8 cellular contexts compared by ENCODE assay signal in the genomic region with DNA sequence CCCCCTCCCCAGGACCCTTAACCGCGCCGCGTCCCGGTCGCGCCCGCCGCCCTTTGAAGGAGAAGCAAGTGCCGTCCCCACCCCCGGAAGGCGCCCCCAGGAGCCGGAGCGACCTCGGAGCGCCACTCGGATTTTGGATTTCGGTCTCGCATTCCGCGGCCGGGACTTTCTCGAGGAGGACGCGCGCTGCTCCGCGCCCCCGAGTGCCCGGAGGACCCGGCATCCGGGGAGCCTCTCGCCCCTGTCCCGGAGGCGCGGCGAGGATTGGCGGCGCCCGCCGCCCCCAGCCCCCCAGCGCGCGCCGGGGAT. TPM values are rescaled to one million over a fixed set of nuclear protein-coding genes. Genes with fewer than 3 reads are reported as not detected.
DNase-seq lines count a peak whose midpoint lies in the region; ATAC-seq and TF ChIP-seq lines count a peak whose summit lies in the region.

No MANE protein-coding gene starts in this region.

- H3K79me1 ChIP-seq in H9 (ENCODE audit: insufficient read depth, low read depth, low read length, poor library complexity, severe bottlenecking): no peaks in the 10 kb centered on the region

- 0 out of 2 replicates have a peak overlapping the region, but pooled peaks have one; percentile 50 for H3K14ac ChIP-seq in H9 (ENCODE audit: insufficient read depth, low read length)

- no peak overlapping the region for H4K5ac ChIP-seq in H9 (ENCODE audit: insufficient read length, low read depth, low read length)

- peaks cover 11% of the 10 kb centered on the region; the same call in 1 of the 2 replicates for H3K79me2 ChIP-seq in H9 (ENCODE audit: insufficient read depth, low read length)

- no peak overlapping the region for H2BK5ac ChIP-seq in H9 (ENCODE audit: insufficient read length, low read length)

- H3K9me3 ChIP-seq in H9 (ENCODE audit: control insufficient read depth, low read depth, low read length) (no peaks in the 10 kb centered on the region), right cardiac atrium (ENCODE audit: control insufficient read depth, low read length) (no peaks in the 10 kb centered on the region)

- ATAC-seq in activated B cell treated with CpG ODN at 0.5 μM for 24 hours (ENCODE audit: low read depth) (no peak), right cardiac atrium (no peak)

- DNase-seq in H9: no peak
- no peak for DNase-seq in activated B cell treated with CpG ODN at 0.5 μM for 24 hours
- no peak for DNase-seq in right cardiac atrium
- DNase-seq in KG1 (lab: John Stamatoyannopoulos, UW): no peak
- no peak for DNase-seq in ureter (ENCODE audit: low spot score)
- no peak for DNase-seq in iPS-NIHi7 (ENCODE audit: extremely low spot score)
- no peak for DNase-seq in globus pallidus (ENCODE audit: low spot score)

- no peak overlapping the region for H2AK5ac ChIP-seq in H9 (ENCODE audit: insufficient read length, low read length)

- H3K27ac Mint-ChIP-seq in H9 (no peak overlapping the region; a peak in 1 of 7 replicates), activated B cell treated with CpG ODN at 0.5 μM for 24 hours (peak overlapping the region; percentile 81)

- no peak overlapping the region for H3K56ac ChIP-seq in H9 (ENCODE audit: insufficient read length, low read depth, low read length)

- H3K36me3 Mint-ChIP-seq in H9 (ENCODE audit: insufficient read depth in 1 of 3, low read depth in 3 of 3) (peaks cover 14 to 31% (median 22%) of the 10 kb centered on the region in 3 experiments; a peak in 6 of 7 replicates), activated B cell treated with CpG ODN at 0.5 μM for 24 hours (ENCODE audit: low read depth) (peaks cover 16% of the 10 kb centered on the region)

- H4K8ac ChIP-seq in H9 (replicated peaks; ENCODE audit: insufficient read length, low read depth, low read length): no peak overlapping the region

- peak overlapping the region; percentile 72 to 88 for H3K4me3 Mint-ChIP-seq in H9
- peak overlapping the region; percentile 80 for H3K4me3 Mint-ChIP-seq in activated B cell treated with CpG ODN at 0.5 μM for 24 hours

- no CpG with 5 or more reads among the region's 45 CpGs for WGBS in H9 (ENCODE audit: extremely low coverage, insufficient read length, low lambda C conversion rate)
- under 1% methylated on average over 45 of the region's 45 CpGs for WGBS in right cardiac atrium

- H3K23ac ChIP-seq in H9 (ENCODE audit: insufficient read length, low read depth, low read length): no peak overlapping the region

- no peak overlapping the region for H2BK15ac ChIP-seq in H9 (ENCODE audit: low read depth, low read length)

- H3T11ph ChIP-seq in H9 (ENCODE audit: low read length): no peak overlapping the region

- H3K9ac ChIP-seq in H9 (ENCODE audit: extremely low read depth, insufficient read length, low read length): peak overlapping the region; percentile 58

- H3K27ac ChIP-seq in H9 (ENCODE audit: insufficient read length, low read depth, low read length) (no peak overlapping the region), right cardiac atrium (ENCODE audit: low read length) (peak overlapping the region; percentile 98), skin epidermis (peak overlapping the region; percentile 61 to 100 (median 98))

- peak overlapping the region; percentile 41 for H3K4me2 ChIP-seq in H9 (ENCODE audit: insufficient read depth, insufficient read length, low read length)

- H4K20me1 ChIP-seq in H9 (ENCODE audit: control insufficient read depth, insufficient read depth, insufficient read length): no peaks in the 10 kb centered on the region

- CTCF ChIA-PET in activated B cell treated with CpG ODN at 0.5 μM for 24 hours (lab: Charles Lee): interaction anchor here (1.0 kb wide), 1 partner anchor 16 kb away, joined by 3 read pairs; no protein-coding TSS in a partner anchor

- H2BK20ac ChIP-seq in H9 (ENCODE audit: low read depth, low read length, poor library complexity, severe bottlenecking): no peak overlapping the region

- H3K4me3 ChIP-seq in right cardiac atrium (ENCODE audit: low read length) (peak overlapping the region; percentile 68), skin epidermis (peak overlapping the region; percentile 68 to 94 (median 88))

- intact Hi-C loops in activated B cell treated with CpG ODN at 0.5 μM for 24 hours (cut with micrococcal nuclease): loop anchor here (1.0 to 10.0 kb wide), 3 partner anchors 10 to 585 kb away; a partner anchor contains a TSS
- intact Hi-C loops in right cardiac atrium (cut with DNase I): no loop called here

- H3K4ac ChIP-seq in H9 (ENCODE audit: low read depth, low read length): no peak overlapping the region

- H3K9me3 Mint-ChIP-seq in H9 (no peaks in the 10 kb centered on the region; a peak in 1 of 5 replicates), activated B cell treated with CpG ODN at 0.5 μM for 24 hours (no peaks in the 10 kb centered on the region)

- H3K4me1 Mint-ChIP-seq in H9: peaks cover 0 to 19% of the 10 kb centered on the region in 2 experiments; a peak in 1 of 4 replicates
- H3K4me1 Mint-ChIP-seq in activated B cell treated with CpG ODN at 0.5 μM for 24 hours: peaks cover 31% of the 10 kb centered on the region

- no peak overlapping the region for H3K18ac ChIP-seq in H9 (ENCODE audit: insufficient read length, low read depth, low read length)

- H2BK12ac ChIP-seq in H9 (ENCODE audit: insufficient read length, low read depth, low read length): no peak overlapping the region

- no peak overlapping the region for H2AFZ ChIP-seq in H9 (ENCODE audit: low read length)

- no peak overlapping the region for H2BK120ac ChIP-seq in H9 (ENCODE audit: low read depth, low read length, poor library complexity, severe bottlenecking)

- no peaks in the 10 kb centered on the region; the same call in 1 of the 2 replicates for H3K4me1 ChIP-seq in H9 (ENCODE audit: insufficient read depth, low read length)
- H3K4me1 ChIP-seq in right cardiac atrium (ENCODE audit: control insufficient read depth, insufficient read depth, low read length): peaks cover 11% of the 10 kb centered on the region

- H3K27me3 Mint-ChIP-seq in H9 (ENCODE audit: low read depth) (no peaks in the 10 kb centered on the region), activated B cell treated with CpG ODN at 0.5 μM for 24 hours (no peaks in the 10 kb centered on the region)

- POLR2A ChIA-PET in activated B cell treated with CpG ODN at 0.5 μM for 24 hours (lab: Charles Lee): interaction anchor here (0.7 to 2.4 kb wide), 3 partner anchors 9 to 19 kb away, joined by 8 to 37 read pairs (median 34); a partner anchor contains a TSS

- H3K27me3 ChIP-seq in H9 (ENCODE audit: insufficient read depth, low read length): no peaks in the 10 kb centered on the region
- no peaks in the 10 kb centered on the region for H3K27me3 ChIP-seq in right cardiac atrium (ENCODE audit: control insufficient read depth, insufficient read depth)

- TF ChIP-seq CTCF in H9 (conservative IDR thresholded peaks at IDR 0.05) (no peak), activated B cell treated with CpG ODN at 0.5 μM for 24 hours (IDR thresholded peaks at IDR 0.05) (no peak)

- H3K23me2 ChIP-seq in H9 (ENCODE audit: insufficient read length, low read depth, low read length, poor library complexity, severe bottlenecking): peaks cover 12% of the 10 kb centered on the region

- H4K91ac ChIP-seq in H9 (ENCODE audit: insufficient read length, low read depth, low read length): no peak overlapping the region

RNA-seq across cellular contexts. Expression of a gene that starts 1.6 kb away (rescaled TPM):
- total RNA-seq in H9 (2021): 286 and 300 TPM in 2 replicates
- 64.5 and 68.4 TPM in 2 replicates for total RNA-seq in activated B cell treated with CpG ODN at 0.5 μM for 24 hours
- 100 to 1,000 TPM in 1 of 4 donors, 10 to 100 TPM in 3; 50.2 to 123 (median 62.4) TPM for total RNA-seq in right cardiac atrium
- 45.6 TPM for polyA plus RNA-seq in right cardiac atrium
- total RNA-seq in ureter: 121 TPM

RNA-seq across cellular contexts. Expression of a gene that starts 8.4 kb away (rescaled TPM):
- 179 and 191 TPM in 2 replicates for total RNA-seq in H9 (2021)
- total RNA-seq in activated B cell treated with CpG ODN at 0.5 μM for 24 hours: 172 and 185 TPM in 2 replicates
- 100 to 1,000 TPM; 490 to 706 (median 622) TPM for total RNA-seq in right cardiac atrium
- 660 TPM for polyA plus RNA-seq in right cardiac atrium
- total RNA-seq in ureter: 144 TPM

RNA-seq across cellular contexts. Expression of a gene that starts 12.1 kb away (rescaled TPM):
- total RNA-seq in H9 (2021): 25.6 and 28.4 TPM in 2 replicates
- total RNA-seq in activated B cell treated with CpG ODN at 0.5 μM for 24 hours: 0.29 and 0.64 TPM in 2 replicates
- 1 to 10 TPM in 3 of 4 donors, under 1 TPM in 1; 0.89 to 2.2 (median 1.5) TPM for total RNA-seq in right cardiac atrium
- 0.97 TPM for polyA plus RNA-seq in right cardiac atrium
- 0.73 TPM for total RNA-seq in ureter

RNA-seq across cellular contexts. Expression of a gene that starts 19.2 kb away (rescaled TPM):
- 249 and 263 TPM in 2 replicates for total RNA-seq in H9 (2021)
- 399 and 400 TPM in 2 replicates for total RNA-seq in activated B cell treated with CpG ODN at 0.5 μM for 24 hours
- total RNA-seq in right cardiac atrium: 100 to 1,000 TPM; 288 to 417 (median 333) TPM
- polyA plus RNA-seq in right cardiac atrium: 370 TPM
- 524 TPM for total RNA-seq in ureter

RNA-seq across cellular contexts. Expression of a gene that starts 25.4 kb away (rescaled TPM):
- total RNA-seq in H9 (2021): 56.4 and 63.0 TPM in 2 replicates
- total RNA-seq in activated B cell treated with CpG ODN at 0.5 μM for 24 hours: 47.9 and 52.0 TPM in 2 replicates
- 10 to 100 TPM; 15.9 to 18.1 (median 17.0) TPM for total RNA-seq in right cardiac atrium
- 25.3 TPM for polyA plus RNA-seq in right cardiac atrium
- total RNA-seq in ureter: 47.5 TPM
